Comparison of ENCODE assay signal across 11 cellular contexts in the genomic region with DNA sequence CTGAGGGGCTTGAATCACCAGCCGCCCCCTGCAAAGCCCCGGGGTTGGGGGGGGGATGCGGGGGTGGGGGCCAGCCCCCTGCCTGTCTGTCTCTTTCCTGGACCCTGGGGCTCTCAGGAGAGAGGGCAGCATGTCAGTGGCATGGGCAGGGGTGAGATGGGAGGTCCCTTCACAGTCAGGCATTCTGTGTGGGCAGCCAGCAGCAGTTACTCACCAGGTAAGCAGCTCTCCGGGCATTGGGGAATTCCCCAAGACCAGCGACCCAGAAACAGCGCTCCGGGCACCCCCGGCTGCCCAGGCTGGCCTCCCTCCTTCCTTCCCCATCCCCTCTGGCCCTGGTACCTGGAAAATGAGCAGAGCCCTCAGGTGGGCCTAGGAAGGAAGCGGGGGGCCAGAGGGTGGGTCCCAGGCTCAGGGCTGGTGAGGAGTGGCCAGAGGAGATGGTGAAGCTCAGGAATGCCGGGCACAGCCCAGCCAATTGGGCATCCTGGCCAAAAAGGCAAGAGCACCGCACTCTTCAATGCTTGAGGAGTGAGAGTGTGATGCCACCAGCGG. TPM values are rescaled to one million over a fixed set of nuclear protein-coding genes. Genes with fewer than 3 reads are reported as not detected.
DNase-seq lines count a peak whose midpoint lies in the region; ATAC-seq, FAIRE-seq and TF ChIP-seq lines count a peak whose summit lies in the region.
"Had no signal": no experiment of that assay in that cellular context is flagged by ENCODE, and none has a peak within 500 bp of the region (broad histone marks: within the 10 kb centered on the region; RNA-seq: fewer than 3 reads in every experiment).

No MANE protein-coding gene starts in this region.

- H3K9ac ChIP-seq in neural progenitor cell: no peak overlapping the region

- peak; percentile 94 for DNase-seq in Caki2 (ENCODE audit: low read depth)
- DNase-seq in HT-29 (ENCODE audit: low spot score): peak; percentile 56
- DNase-seq in astrocyte of the hippocampus (ENCODE audit: low read depth, low spot score): peak; percentile 92
- DNase-seq in neural progenitor cell (ENCODE audit: low spot score): no peak
- DNase-seq in HEK293T (ENCODE audit: extremely low spot score): no peak
- DNase-seq in GM10248 (ENCODE audit: extremely low spot score): no peak
- DNase-seq in frontal cortex (ENCODE audit: low spot score in 2 of 2): no peak
- DNase-seq: sigmoid colon had no signal

- peaks cover 24% of the 10 kb centered on the region for H3K27me3 Mint-ChIP-seq in neural progenitor cell (ENCODE audit: insufficient read depth, low read depth)

- H3K4me1 ChIP-seq in neural progenitor cell: peaks cover 11% of the 10 kb centered on the region

- TF ChIP-seq CTCF in neural progenitor cell (IDR thresholded peaks at IDR 0.05) (no peak), GM10248 (IDR thresholded peaks at IDR 0.05; ENCODE audit: control extremely low read depth, extremely low read depth, low read depth, missing control alignments) (no peak)

- no peak overlapping the region for H3K4me3 ChIP-seq in neural progenitor cell
- H3K4me3 ChIP-seq: sigmoid colon, SJCRH30, thoracic aorta had no signal

- ATAC-seq in GM21423 (IDR thresholded peaks at IDR 0.05; ENCODE audit: unreplicated experiment): no peak

- peaks cover 37% of the 10 kb centered on the region for H3K4me1 Mint-ChIP-seq in neural progenitor cell

- CTCF ChIA-PET in HEK293T (lab: Yijun Ruan, JAX) (interaction anchor here (0.5 to 1.0 kb wide), 6 partner anchors 10 to 351 kb away, joined by 3 to 14 read pairs (median 3); no protein-coding TSS in a partner anchor), GM10248 (lab: Yijun Ruan, JAX) (interaction anchor here (1.1 to 1.6 kb wide), 5 partner anchors 13 to 162 kb away, joined by 3 to 10 read pairs (median 5); no protein-coding TSS in a partner anchor)

- FAIRE-seq in frontal cortex (lab: Jason Lieb, UNC): no peak

- H3K27me3 ChIP-seq in neural progenitor cell: peaks cover 22% of the 10 kb centered on the region

- H3K79me2 ChIP-seq in neural progenitor cell (ENCODE audit: low read depth): no peaks in the 10 kb centered on the region

- H3K4me2 ChIP-seq in neural progenitor cell: no peak overlapping the region

- H3K36me3 Mint-ChIP-seq in neural progenitor cell: no peaks in the 10 kb centered on the region

- no peaks in the 10 kb centered on the region for H3K9me3 ChIP-seq in neural progenitor cell (ENCODE audit: low read depth)
- H3K9me3 ChIP-seq: sigmoid colon, SJCRH30, thoracic aorta had no signal

- in situ Hi-C loops in Caki2 (cut with HindIII; ENCODE audit: low pct_unique_long_range_greater_than_20kb, low sequenced_read_pairs): no loop called here

- POLR2A ChIA-PET in HEK293T (lab: Yijun Ruan, JAX): interaction anchor here (1.4 to 1.6 kb wide), 2 partner anchors 106 to 173 kb away, joined by 3 to 4 read pairs; a partner anchor contains a TSS
- POLR2A ChIA-PET in GM10248 (lab: Yijun Ruan, JAX): no interaction called here

- H4K20me1 ChIP-seq in neural progenitor cell (ENCODE audit: low read depth): no peaks in the 10 kb centered on the region

- H3F3A ChIP-seq in neural progenitor cell (ENCODE audit: low read depth): no peaks in the 10 kb centered on the region

- no peak overlapping the region for H3K27ac ChIP-seq in neural progenitor cell
- H3K27ac ChIP-seq: sigmoid colon, SJCRH30, thoracic aorta had no signal

- no peak overlapping the region for H3K27ac Mint-ChIP-seq in neural progenitor cell

- H2AFZ ChIP-seq in neural progenitor cell (replicated peaks): no peak overlapping the region

- no peaks in the 10 kb centered on the region for H3K9me3 Mint-ChIP-seq in neural progenitor cell

- H3K4me3 Mint-ChIP-seq in neural progenitor cell: peak overlapping the region; percentile 18

- no peaks in the 10 kb centered on the region for H3K36me3 ChIP-seq in neural progenitor cell
- H3K36me3 ChIP-seq: sigmoid colon, SJCRH30, thoracic aorta had no signal

TF ChIP-seq in HEK293T, 16 proteins besides CTCF, POLR2A, EP300 and RAD21:
- no peak for TF ChIP-seq ARNT (IDR thresholded peaks at IDR 0.05)
- no peak for TF ChIP-seq SUZ12 (IDR thresholded peaks at IDR 0.05)
- TF ChIP-seq BHLHE40 (IDR thresholded peaks at IDR 0.05; ENCODE audit: borderline replicate concordance): no peak
- TF ChIP-seq, protein P1, sequence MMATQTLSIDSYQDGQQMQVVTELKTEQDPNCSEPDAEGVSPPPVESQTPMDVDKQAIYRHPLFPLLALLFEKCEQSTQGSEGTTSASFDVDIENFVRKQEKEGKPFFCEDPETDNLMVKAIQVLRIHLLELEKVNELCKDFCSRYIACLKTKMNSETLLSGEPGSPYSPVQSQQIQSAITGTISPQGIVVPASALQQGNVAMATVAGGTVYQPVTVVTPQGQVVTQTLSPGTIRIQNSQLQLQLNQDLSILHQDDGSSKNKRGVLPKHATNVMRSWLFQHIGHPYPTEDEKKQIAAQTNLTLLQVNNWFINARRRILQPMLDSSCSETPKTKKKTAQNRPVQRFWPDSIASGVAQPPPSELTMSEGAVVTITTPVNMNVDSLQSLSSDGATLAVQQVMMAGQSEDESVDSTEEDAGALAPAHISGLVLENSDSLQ (IDR thresholded peaks at IDR 0.05): no peak
- TF ChIP-seq L3MBTL2 (conservative IDR thresholded peaks at IDR 0.05): no peak
- TF ChIP-seq HDGF (IDR thresholded peaks at IDR 0.05; ENCODE audit: borderline replicate concordance): no peak
- TF ChIP-seq FOXM1 (IDR thresholded peaks at IDR 0.05; ENCODE audit: borderline replicate concordance): no peak
- no peak for TF ChIP-seq TARDBP (IDR thresholded peaks at IDR 0.05)
- TF ChIP-seq CTBP1 (IDR thresholded peaks at IDR 0.05; ENCODE audit: borderline replicate concordance): no peak
- TF ChIP-seq LEF1 (IDR thresholded peaks at IDR 0.05; ENCODE audit: borderline replicate concordance): no peak
- no peak for TF ChIP-seq FOXA1 (IDR thresholded peaks at IDR 0.05)
- no peak for TF ChIP-seq SP1 (IDR thresholded peaks at IDR 0.05)
- no peak for TF ChIP-seq FOXK2 (IDR thresholded peaks at IDR 0.05)

RNA-seq across cellular contexts. Expression of a gene that starts 4.2 kb away (rescaled TPM):
- 35.7 and 35.8 TPM in 2 replicates for total RNA-seq in Caki2 (2014; rRNA removed; shearing (Covaris generic); ENCODE audit: low replicate concordance)
- 48.5 and 50.2 TPM in 2 replicates for total RNA-seq in HT-29 (2014; rRNA removed; shearing (Covaris generic))
- total RNA-seq in neural progenitor cell (ENCODE audit: low replicate concordance) (0.21 and 0.50 TPM in 2 replicates), frontal cortex (not detected)

RNA-seq across cellular contexts. Expression of a gene that starts 15.9 kb away (rescaled TPM):
- total RNA-seq in Caki2 (2014; rRNA removed; shearing (Covaris generic); ENCODE audit: low replicate concordance): not detected in 2 replicates
- not detected in 2 replicates for total RNA-seq in HT-29 (2014; rRNA removed; shearing (Covaris generic))
- not detected in 2 replicates for total RNA-seq in neural progenitor cell (ENCODE audit: low replicate concordance)
- 0.41 TPM for total RNA-seq in frontal cortex
- total RNA-seq: SJCRH30 had no signal

RNA-seq across cellular contexts. Expression of a gene that starts 38.5 kb away (rescaled TPM):
- 14.0 and 16.0 TPM in 2 replicates for total RNA-seq in Caki2 (2014; rRNA removed; shearing (Covaris generic); ENCODE audit: low replicate concordance)
- 1.5 and 2.0 TPM in 2 replicates for total RNA-seq in HT-29 (2014; rRNA removed; shearing (Covaris generic))
- total RNA-seq in neural progenitor cell (ENCODE audit: low replicate concordance) (6.2 and 23.1 TPM in 2 replicates), frontal cortex (2.4 TPM)

Comparison
In these comparisons a context has a peak if more than half of its experiments do, and no peak if none do; other contexts are left out.
1. DNase-seq: peak in Caki2 (single experiment), HT-29 (single experiment) and astrocyte of the hippocampus (single experiment); none in neural progenitor cell (single experiment), HEK293T (single experiment), GM10248 (single experiment) and frontal cortex (0 of 2).
2. RNA of a gene that starts 4.2 kb away (total RNA-seq): 48.5 to 50.2 TPM in HT-29 and 35.7 to 35.8 TPM in Caki2; 0.21 to 0.50 TPM in neural progenitor cell and not detected in frontal cortex (single experiment); every median in the first group is over 10 times any median in the second.